In the genomic region with DNA sequence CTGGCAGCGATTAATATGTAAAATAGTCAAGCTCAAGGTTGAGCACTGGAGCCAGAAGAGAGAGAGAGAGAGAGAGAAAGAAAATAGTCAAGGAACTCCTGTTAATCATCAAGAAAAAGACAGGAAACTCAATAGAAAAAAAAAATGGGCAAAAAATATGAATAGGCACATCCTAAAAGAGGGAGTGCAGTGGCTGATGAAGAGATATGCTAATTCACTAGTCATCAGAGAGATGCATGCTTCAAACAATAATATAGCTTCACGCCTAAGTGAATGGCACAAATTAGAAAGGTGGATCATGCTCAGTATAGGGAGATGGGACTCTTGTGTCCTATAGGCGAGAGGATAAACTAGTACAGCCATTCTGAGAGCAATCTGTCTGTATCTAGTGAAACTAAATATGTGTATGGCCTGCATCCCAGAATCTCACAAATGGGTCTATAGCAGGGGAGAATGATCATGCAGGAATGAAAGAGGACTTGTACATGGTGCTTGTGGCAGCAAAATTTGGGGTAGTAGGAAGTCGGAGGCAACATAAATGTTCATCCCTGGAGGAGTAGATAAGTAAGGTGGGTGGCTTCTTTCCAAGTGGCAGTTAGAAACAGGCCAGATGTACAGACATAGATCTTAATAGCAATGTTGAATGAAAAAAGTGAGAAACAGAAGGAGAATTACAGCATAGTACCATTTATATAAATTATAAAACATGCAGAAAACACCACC, we compare ENCODE assay signal across 1 cellular context.
A peak's percentile ranks its signal among the peaks of the same experiment; 100 is the strongest.
TF ChIP-seq lines count a peak whose summit lies in the region.

No MANE protein-coding gene starts in this region.

TF ChIP-seq in K562, 482 proteins besides CTCF, POLR2A, EP300 and RAD21 (continued from another document and continues in another):
- TF ChIP-seq, protein P1, sequence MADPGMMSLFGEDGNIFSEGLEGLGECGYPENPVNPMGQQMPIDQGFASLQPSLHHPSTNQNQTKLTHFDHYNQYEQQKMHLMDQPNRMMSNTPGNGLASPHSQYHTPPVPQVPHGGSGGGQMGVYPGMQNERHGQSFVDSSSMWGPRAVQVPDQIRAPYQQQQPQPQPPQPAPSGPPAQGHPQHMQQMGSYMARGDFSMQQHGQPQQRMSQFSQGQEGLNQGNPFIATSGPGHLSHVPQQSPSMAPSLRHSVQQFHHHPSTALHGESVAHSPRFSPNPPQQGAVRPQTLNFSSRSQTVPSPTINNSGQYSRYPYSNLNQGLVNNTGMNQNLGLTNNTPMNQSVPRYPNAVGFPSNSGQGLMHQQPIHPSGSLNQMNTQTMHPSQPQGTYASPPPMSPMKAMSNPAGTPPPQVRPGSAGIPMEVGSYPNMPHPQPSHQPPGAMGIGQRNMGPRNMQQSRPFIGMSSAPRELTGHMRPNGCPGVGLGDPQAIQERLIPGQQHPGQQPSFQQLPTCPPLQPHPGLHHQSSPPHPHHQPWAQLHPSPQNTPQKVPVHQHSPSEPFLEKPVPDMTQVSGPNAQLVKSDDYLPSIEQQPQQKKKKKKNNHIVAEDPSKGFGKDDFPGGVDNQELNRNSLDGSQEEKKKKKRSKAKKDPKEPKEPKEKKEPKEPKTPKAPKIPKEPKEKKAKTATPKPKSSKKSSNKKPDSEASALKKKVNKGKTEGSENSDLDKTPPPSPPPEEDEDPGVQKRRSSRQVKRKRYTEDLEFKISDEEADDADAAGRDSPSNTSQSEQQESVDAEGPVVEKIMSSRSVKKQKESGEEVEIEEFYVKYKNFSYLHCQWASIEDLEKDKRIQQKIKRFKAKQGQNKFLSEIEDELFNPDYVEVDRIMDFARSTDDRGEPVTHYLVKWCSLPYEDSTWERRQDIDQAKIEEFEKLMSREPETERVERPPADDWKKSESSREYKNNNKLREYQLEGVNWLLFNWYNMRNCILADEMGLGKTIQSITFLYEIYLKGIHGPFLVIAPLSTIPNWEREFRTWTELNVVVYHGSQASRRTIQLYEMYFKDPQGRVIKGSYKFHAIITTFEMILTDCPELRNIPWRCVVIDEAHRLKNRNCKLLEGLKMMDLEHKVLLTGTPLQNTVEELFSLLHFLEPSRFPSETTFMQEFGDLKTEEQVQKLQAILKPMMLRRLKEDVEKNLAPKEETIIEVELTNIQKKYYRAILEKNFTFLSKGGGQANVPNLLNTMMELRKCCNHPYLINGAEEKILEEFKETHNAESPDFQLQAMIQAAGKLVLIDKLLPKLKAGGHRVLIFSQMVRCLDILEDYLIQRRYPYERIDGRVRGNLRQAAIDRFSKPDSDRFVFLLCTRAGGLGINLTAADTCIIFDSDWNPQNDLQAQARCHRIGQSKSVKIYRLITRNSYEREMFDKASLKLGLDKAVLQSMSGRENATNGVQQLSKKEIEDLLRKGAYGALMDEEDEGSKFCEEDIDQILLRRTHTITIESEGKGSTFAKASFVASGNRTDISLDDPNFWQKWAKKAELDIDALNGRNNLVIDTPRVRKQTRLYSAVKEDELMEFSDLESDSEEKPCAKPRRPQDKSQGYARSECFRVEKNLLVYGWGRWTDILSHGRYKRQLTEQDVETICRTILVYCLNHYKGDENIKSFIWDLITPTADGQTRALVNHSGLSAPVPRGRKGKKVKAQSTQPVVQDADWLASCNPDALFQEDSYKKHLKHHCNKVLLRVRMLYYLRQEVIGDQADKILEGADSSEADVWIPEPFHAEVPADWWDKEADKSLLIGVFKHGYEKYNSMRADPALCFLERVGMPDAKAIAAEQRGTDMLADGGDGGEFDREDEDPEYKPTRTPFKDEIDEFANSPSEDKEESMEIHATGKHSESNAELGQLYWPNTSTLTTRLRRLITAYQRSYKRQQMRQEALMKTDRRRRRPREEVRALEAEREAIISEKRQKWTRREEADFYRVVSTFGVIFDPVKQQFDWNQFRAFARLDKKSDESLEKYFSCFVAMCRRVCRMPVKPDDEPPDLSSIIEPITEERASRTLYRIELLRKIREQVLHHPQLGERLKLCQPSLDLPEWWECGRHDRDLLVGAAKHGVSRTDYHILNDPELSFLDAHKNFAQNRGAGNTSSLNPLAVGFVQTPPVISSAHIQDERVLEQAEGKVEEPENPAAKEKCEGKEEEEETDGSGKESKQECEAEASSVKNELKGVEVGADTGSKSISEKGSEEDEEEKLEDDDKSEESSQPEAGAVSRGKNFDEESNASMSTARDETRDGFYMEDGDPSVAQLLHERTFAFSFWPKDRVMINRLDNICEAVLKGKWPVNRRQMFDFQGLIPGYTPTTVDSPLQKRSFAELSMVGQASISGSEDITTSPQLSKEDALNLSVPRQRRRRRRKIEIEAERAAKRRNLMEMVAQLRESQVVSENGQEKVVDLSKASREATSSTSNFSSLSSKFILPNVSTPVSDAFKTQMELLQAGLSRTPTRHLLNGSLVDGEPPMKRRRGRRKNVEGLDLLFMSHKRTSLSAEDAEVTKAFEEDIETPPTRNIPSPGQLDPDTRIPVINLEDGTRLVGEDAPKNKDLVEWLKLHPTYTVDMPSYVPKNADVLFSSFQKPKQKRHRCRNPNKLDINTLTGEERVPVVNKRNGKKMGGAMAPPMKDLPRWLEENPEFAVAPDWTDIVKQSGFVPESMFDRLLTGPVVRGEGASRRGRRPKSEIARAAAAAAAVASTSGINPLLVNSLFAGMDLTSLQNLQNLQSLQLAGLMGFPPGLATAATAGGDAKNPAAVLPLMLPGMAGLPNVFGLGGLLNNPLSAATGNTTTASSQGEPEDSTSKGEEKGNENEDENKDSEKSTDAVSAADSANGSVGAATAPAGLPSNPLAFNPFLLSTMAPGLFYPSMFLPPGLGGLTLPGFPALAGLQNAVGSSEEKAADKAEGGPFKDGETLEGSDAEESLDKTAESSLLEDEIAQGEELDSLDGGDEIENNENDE (IDR thresholded peaks at IDR 0.05; ENCODE audit: low read depth, low read length), result no peak
- TF ChIP-seq ZBTB7A (IDR thresholded peaks at IDR 0.05; ENCODE audit: borderline replicate concordance, control insufficient read depth, low read depth, low read length) (no peak), MXI1 (IDR thresholded peaks at IDR 0.05; ENCODE audit: low read depth, low read length) (no peak), MAFF (IDR thresholded peaks at IDR 0.05; ENCODE audit: low read length) (0 out of 2 replicates have a peak, but pooled peaks have one; percentile 1), IRF2 (CRISPR knock-in tag; IDR thresholded peaks at IDR 0.05) (no peak), ZNF217 (CRISPR knock-in tag; IDR thresholded peaks at IDR 0.05) (no peak), RFX5 (IDR thresholded peaks at IDR 0.05; ENCODE audit: low read depth, low read length) (no peak), SMC3 (conservative IDR thresholded peaks at IDR 0.05; ENCODE audit: insufficient read depth, low read depth, low read length) (no peak), SRSF7 (optimal IDR thresholded peaks at IDR 0.05; ENCODE audit: low read depth, low read length) (no peak), ZNF165 (CRISPR knock-in tag; IDR thresholded peaks at IDR 0.05; ENCODE audit: borderline replicate concordance) (no peak), BDP1 (IDR thresholded peaks at IDR 0.05; ENCODE audit: insufficient read depth, insufficient read length) (no peak), HSF4 (CRISPR knock-in tag; IDR thresholded peaks at IDR 0.05; ENCODE audit: borderline replicate concordance) (no peak), NFATC3 (IDR thresholded peaks at IDR 0.05) (no peak), ZNF695 (CRISPR knock-in tag; IDR thresholded peaks at IDR 0.05) (no peak), CAMTA2 (CRISPR knock-in tag; conservative IDR thresholded peaks at IDR 0.05) (no peak), ZC3H8 (IDR thresholded peaks at IDR 0.05) (no peak), ZNF551 (CRISPR knock-in tag; IDR thresholded peaks at IDR 0.05) (no peak), KLF1 (tag; IDR thresholded peaks at IDR 0.05) (no peak), ZNF24 (IDR thresholded peaks at IDR 0.05) (no peak), PRPF4 (IDR thresholded peaks at IDR 0.05; ENCODE audit: insufficient read depth, low read depth, low read length, poor library complexity, severe bottlenecking) (no peak), NUFIP1 (IDR thresholded peaks at IDR 0.05; ENCODE audit: partially characterized antibody) (no peak), XRCC3 (IDR thresholded peaks at IDR 0.05) (no peak), FOXJ2 (tag; IDR thresholded peaks at IDR 0.05) (0 out of 2 replicates have a peak, but pooled peaks have one; percentile 12), HEY1 (CRISPR knock-in tag; IDR thresholded peaks at IDR 0.05; ENCODE audit: borderline replicate concordance) (no peak), ZNF780A (CRISPR knock-in tag; IDR thresholded peaks at IDR 0.05) (no peak), ZNF174 (CRISPR knock-in tag; IDR thresholded peaks at IDR 0.05) (no peak), SRSF9 (IDR thresholded peaks at IDR 0.05; ENCODE audit: borderline replicate concordance, low read depth, low read length) (no peak), CTBP1 (IDR thresholded peaks at IDR 0.05; ENCODE audit: borderline replicate concordance) (peak; percentile 68; the same call in 1 of the 2 replicates), CBX5 (IDR thresholded peaks at IDR 0.05; ENCODE audit: borderline replicate concordance, low read depth) (peak; percentile 15; the same call in 1 of the 2 replicates)
- TF ChIP-seq, protein P2, sequence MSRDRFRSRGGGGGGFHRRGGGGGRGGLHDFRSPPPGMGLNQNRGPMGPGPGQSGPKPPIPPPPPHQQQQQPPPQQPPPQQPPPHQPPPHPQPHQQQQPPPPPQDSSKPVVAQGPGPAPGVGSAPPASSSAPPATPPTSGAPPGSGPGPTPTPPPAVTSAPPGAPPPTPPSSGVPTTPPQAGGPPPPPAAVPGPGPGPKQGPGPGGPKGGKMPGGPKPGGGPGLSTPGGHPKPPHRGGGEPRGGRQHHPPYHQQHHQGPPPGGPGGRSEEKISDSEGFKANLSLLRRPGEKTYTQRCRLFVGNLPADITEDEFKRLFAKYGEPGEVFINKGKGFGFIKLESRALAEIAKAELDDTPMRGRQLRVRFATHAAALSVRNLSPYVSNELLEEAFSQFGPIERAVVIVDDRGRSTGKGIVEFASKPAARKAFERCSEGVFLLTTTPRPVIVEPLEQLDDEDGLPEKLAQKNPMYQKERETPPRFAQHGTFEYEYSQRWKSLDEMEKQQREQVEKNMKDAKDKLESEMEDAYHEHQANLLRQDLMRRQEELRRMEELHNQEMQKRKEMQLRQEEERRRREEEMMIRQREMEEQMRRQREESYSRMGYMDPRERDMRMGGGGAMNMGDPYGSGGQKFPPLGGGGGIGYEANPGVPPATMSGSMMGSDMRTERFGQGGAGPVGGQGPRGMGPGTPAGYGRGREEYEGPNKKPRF (IDR thresholded peaks at IDR 0.05; ENCODE audit: low read depth, low read length), result no peak
- TF ChIP-seq, protein P3, sequence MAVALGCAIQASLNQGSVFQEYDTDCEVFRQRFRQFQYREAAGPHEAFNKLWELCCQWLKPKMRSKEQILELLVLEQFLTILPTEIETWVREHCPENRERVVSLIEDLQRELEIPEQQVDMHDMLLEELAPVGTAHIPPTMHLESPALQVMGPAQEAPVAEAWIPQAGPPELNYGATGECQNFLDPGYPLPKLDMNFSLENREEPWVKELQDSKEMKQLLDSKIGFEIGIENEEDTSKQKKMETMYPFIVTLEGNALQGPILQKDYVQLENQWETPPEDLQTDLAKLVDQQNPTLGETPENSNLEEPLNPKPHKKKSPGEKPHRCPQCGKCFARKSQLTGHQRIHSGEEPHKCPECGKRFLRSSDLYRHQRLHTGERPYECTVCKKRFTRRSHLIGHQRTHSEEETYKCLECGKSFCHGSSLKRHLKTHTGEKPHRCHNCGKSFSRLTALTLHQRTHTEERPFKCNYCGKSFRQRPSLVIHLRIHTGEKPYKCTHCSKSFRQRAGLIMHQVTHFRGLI (CRISPR knock-in tag; IDR thresholded peaks at IDR 0.05), result 0 out of 2 replicates have a peak, but pooled peaks have one; percentile 34
- TF ChIP-seq, protein P4, sequence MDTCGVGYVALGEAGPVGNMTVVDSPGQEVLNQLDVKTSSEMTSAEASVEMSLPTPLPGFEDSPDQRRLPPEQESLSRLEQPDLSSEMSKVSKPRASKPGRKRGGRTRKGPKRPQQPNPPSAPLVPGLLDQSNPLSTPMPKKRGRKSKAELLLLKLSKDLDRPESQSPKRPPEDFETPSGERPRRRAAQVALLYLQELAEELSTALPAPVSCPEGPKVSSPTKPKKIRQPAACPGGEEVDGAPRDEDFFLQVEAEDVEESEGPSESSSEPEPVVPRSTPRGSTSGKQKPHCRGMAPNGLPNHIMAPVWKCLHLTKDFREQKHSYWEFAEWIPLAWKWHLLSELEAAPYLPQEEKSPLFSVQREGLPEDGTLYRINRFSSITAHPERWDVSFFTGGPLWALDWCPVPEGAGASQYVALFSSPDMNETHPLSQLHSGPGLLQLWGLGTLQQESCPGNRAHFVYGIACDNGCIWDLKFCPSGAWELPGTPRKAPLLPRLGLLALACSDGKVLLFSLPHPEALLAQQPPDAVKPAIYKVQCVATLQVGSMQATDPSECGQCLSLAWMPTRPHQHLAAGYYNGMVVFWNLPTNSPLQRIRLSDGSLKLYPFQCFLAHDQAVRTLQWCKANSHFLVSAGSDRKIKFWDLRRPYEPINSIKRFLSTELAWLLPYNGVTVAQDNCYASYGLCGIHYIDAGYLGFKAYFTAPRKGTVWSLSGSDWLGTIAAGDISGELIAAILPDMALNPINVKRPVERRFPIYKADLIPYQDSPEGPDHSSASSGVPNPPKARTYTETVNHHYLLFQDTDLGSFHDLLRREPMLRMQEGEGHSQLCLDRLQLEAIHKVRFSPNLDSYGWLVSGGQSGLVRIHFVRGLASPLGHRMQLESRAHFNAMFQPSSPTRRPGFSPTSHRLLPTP (IDR thresholded peaks at IDR 0.05; ENCODE audit: borderline replicate concordance, extremely low read depth, insufficient read length), result no peak
- TF ChIP-seq, protein P5, sequence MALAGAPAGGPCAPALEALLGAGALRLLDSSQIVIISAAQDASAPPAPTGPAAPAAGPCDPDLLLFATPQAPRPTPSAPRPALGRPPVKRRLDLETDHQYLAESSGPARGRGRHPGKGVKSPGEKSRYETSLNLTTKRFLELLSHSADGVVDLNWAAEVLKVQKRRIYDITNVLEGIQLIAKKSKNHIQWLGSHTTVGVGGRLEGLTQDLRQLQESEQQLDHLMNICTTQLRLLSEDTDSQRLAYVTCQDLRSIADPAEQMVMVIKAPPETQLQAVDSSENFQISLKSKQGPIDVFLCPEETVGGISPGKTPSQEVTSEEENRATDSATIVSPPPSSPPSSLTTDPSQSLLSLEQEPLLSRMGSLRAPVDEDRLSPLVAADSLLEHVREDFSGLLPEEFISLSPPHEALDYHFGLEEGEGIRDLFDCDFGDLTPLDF (CRISPR knock-in tag; IDR thresholded peaks at IDR 0.05), result no peak; the same call in 1 of the 2 replicates
- TF ChIP-seq, protein P6, sequence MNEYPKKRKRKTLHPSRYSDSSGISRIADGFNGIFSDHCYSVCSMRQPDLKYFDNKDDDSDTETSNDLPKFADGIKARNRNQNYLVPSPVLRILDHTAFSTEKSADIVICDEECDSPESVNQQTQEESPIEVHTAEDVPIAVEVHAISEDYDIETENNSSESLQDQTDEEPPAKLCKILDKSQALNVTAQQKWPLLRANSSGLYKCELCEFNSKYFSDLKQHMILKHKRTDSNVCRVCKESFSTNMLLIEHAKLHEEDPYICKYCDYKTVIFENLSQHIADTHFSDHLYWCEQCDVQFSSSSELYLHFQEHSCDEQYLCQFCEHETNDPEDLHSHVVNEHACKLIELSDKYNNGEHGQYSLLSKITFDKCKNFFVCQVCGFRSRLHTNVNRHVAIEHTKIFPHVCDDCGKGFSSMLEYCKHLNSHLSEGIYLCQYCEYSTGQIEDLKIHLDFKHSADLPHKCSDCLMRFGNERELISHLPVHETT (CRISPR knock-in tag; conservative IDR thresholded peaks at IDR 0.05 in 1 of 2, IDR thresholded peaks at IDR 0.05 in 1 of 2), result no peak
- TF ChIP-seq, protein P7, sequence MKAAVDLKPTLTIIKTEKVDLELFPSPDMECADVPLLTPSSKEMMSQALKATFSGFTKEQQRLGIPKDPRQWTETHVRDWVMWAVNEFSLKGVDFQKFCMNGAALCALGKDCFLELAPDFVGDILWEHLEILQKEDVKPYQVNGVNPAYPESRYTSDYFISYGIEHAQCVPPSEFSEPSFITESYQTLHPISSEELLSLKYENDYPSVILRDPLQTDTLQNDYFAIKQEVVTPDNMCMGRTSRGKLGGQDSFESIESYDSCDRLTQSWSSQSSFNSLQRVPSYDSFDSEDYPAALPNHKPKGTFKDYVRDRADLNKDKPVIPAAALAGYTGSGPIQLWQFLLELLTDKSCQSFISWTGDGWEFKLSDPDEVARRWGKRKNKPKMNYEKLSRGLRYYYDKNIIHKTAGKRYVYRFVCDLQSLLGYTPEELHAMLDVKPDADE (conservative IDR thresholded peaks at IDR 0.05; ENCODE audit: control insufficient read depth, low read depth, low read length), result no peak
